20 cellular contexts compared by ENCODE assay signal in the genomic region with DNA sequence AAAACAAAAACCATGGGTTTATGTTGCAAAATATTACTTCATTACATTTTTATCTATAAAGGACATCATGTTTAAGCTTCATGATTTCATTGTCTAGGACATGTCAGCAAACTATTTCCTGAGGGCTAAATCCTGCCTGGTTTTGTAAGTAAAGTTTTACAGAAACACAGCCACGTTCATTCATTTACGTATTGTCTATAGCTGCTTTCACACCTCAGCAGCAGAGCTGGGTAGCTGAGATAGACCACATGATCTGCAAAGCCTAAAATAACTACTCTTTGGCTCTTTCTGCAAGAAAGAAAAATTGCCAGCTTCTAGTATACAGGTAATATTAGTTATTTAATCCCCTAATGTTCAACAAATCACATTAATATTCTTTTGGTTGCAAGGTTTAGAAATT. TPM values are rescaled to one million over a fixed set of nuclear protein-coding genes. Genes with fewer than 3 reads are reported as not detected.
A peak's percentile ranks its signal among the peaks of the same experiment; 100 is the strongest.
DNase-seq lines count a peak whose midpoint lies in the region; ATAC-seq and TF ChIP-seq lines count a peak whose summit lies in the region.
"Had no signal": no experiment of that assay in that cellular context is flagged by ENCODE, and none has a peak within 500 bp of the region (broad histone marks: within the 10 kb centered on the region; RNA-seq: fewer than 3 reads in every experiment).

No MANE protein-coding gene starts in this region.

- no peaks in the 10 kb centered on the region for H3K27me3 ChIP-seq in neural progenitor cell
- H3K27me3 ChIP-seq: BLaER1 had no signal

- H3K9ac ChIP-seq in neural progenitor cell, result no peak overlapping the region
- H3K9ac ChIP-seq: BLaER1 had no signal

- no peaks in the 10 kb centered on the region for H3K79me2 ChIP-seq in neural progenitor cell (ENCODE audit: low read depth)

- ATAC-seq in natural killer cell, result peak; percentile 65 to 92 (median 67)
- ATAC-seq in natural killer cell treated with Interleukin-12 subunit alpha and Interleukin-12 subunit beta and Interleukin-15 and Interleukin-18, amount 100 ng/mL, for 72 hours, result no peak
- peak; percentile 80 for ATAC-seq in effector memory CD8-positive, alpha-beta T cell (replicated peaks)
- ATAC-seq in activated CD4-positive, CD25-positive, alpha-beta regulatory T cell treated with anti-CD3 and anti-CD28 coated beads, Interleukin-2, amount 50 U/mL, for 24 hours, result no peak
- ATAC-seq: CD8-positive, alpha-beta T cell had no signal

- no peaks in the 10 kb centered on the region for H3K9me3 ChIP-seq in neural progenitor cell (ENCODE audit: low read depth)
- H3K9me3 ChIP-seq: BLaER1, Caco-2, HAP-1 had no signal

- H3K4me2 ChIP-seq in neural progenitor cell, result no peak overlapping the region
- H3K4me2 ChIP-seq: BLaER1 had no signal

- H3K4me1 Mint-ChIP-seq in natural killer cell (peaks cover 12 to 17% of the 10 kb centered on the region in 2 donors), neural progenitor cell (no peaks in the 10 kb centered on the region)
- peaks cover 0 to 16% of the 10 kb centered on the region in 2 donors for H3K4me1 Mint-ChIP-seq in natural killer cell treated with Interleukin-12 subunit alpha and Interleukin-12 subunit beta and Interleukin-15 and Interleukin-18, amount 100 ng/mL, for 72 hours (ENCODE audit: low read depth in 2 of 2)
- H3K4me1 Mint-ChIP-seq in effector memory CD8-positive, alpha-beta T cell (ENCODE audit: low read depth in 2 of 2), result peaks cover 10 to 30% of the 10 kb centered on the region in 2 donors

- H2AFZ ChIP-seq in neural progenitor cell (replicated peaks), result peak overlapping the region; percentile 58

- no peaks in the 10 kb centered on the region for H3K4me1 ChIP-seq in neural progenitor cell
- H3K4me1 ChIP-seq: Caco-2, HAP-1 had no signal

- H3K4me3 ChIP-seq in neural progenitor cell, result no peak overlapping the region
- H3K4me3 ChIP-seq in foreskin fibroblast (ENCODE audit: low read depth in 1 of 2, low read length in 2 of 2), result no peak overlapping the region
- H3K4me3 ChIP-seq: BLaER1, HAP-1 had no signal

- H3K36me3 Mint-ChIP-seq in natural killer cell (no peaks in the 10 kb centered on the region), neural progenitor cell (no peaks in the 10 kb centered on the region)
- no peaks in the 10 kb centered on the region for H3K36me3 Mint-ChIP-seq in natural killer cell treated with Interleukin-12 subunit alpha and Interleukin-12 subunit beta and Interleukin-15 and Interleukin-18, amount 100 ng/mL, for 72 hours
- H3K36me3 Mint-ChIP-seq in effector memory CD8-positive, alpha-beta T cell (ENCODE audit: insufficient read depth), result no peaks in the 10 kb centered on the region
- H3K36me3 Mint-ChIP-seq: CD4-positive, CD25-positive, alpha-beta regulatory T cell; CD8-positive, alpha-beta T cell had no signal

- no peaks in the 10 kb centered on the region for H3K9me3 Mint-ChIP-seq in natural killer cell
- H3K9me3 Mint-ChIP-seq in natural killer cell treated with Interleukin-12 subunit alpha and Interleukin-12 subunit beta and Interleukin-15 and Interleukin-18, amount 100 ng/mL, for 72 hours, result no peaks in the 10 kb centered on the region
- H3K9me3 Mint-ChIP-seq in effector memory CD8-positive, alpha-beta T cell, result no peaks in the 10 kb centered on the region
- H3K9me3 Mint-ChIP-seq in neural progenitor cell, result no peaks in the 10 kb centered on the region
- H3K9me3 Mint-ChIP-seq: CD4-positive, CD25-positive, alpha-beta regulatory T cell; CD8-positive, alpha-beta T cell; HFFc6 had no signal

- DNase-seq in natural killer cell (no peak), amniotic epithelial cell (ENCODE audit: low read depth) (peak; percentile 36), neural progenitor cell (ENCODE audit: low spot score) (no peak), foreskin fibroblast (no peak)
- no peak for DNase-seq in natural killer cell treated with Interleukin-12 subunit alpha and Interleukin-12 subunit beta and Interleukin-15 and Interleukin-18, amount 100 ng/mL, for 72 hours (ENCODE audit: low spot score)
- no peak for DNase-seq in effector memory CD8-positive, alpha-beta T cell
- no peak for DNase-seq in activated CD4-positive, alpha-beta T cell treated with anti-CD3 and anti-CD28 coated beads, Interleukin-2, amount 50 U/mL, for 4 hours
- DNase-seq: Caco-2; CD4-positive, CD25-positive, alpha-beta regulatory T cell; CD8-positive, alpha-beta T cell; DMS153; DND-41; GOT3; HFFc6 had no signal

- no peak overlapping the region for H3K27ac ChIP-seq in neural progenitor cell
- H3K27ac ChIP-seq: 22Rv1, BLaER1, C4-2B had no signal

- no peaks in the 10 kb centered on the region for H4K20me1 ChIP-seq in neural progenitor cell (ENCODE audit: low read depth)

- TF ChIP-seq CTCF in natural killer cell (IDR thresholded peaks at IDR 0.05) (no peak), neural progenitor cell (IDR thresholded peaks at IDR 0.05) (no peak), foreskin fibroblast (IDR thresholded peaks at IDR 0.05; ENCODE audit: low read depth, low read length) (no peak)

- no peak overlapping the region for H3K4me3 Mint-ChIP-seq in natural killer cell
- no peak overlapping the region for H3K4me3 Mint-ChIP-seq in natural killer cell treated with Interleukin-12 subunit alpha and Interleukin-12 subunit beta and Interleukin-15 and Interleukin-18, amount 100 ng/mL, for 72 hours
- peak overlapping the region in 1 of 2 donors; percentile 8 for H3K4me3 Mint-ChIP-seq in effector memory CD8-positive, alpha-beta T cell
- no peak overlapping the region for H3K4me3 Mint-ChIP-seq in neural progenitor cell
- H3K4me3 Mint-ChIP-seq: B cell; CD4-positive, CD25-positive, alpha-beta regulatory T cell; CD8-positive, alpha-beta T cell; HFFc6 had no signal

- intact Hi-C loops in natural killer cell (cut with micrococcal nuclease), result no loop called here

- H3K27me3 Mint-ChIP-seq in natural killer cell (ENCODE audit: low read depth in 2 of 2) (peaks cover 0 to 2% of the 10 kb centered on the region in 2 donors), neural progenitor cell (ENCODE audit: insufficient read depth, low read depth) (no peaks in the 10 kb centered on the region)
- no peaks in the 10 kb centered on the region for H3K27me3 Mint-ChIP-seq in natural killer cell treated with Interleukin-12 subunit alpha and Interleukin-12 subunit beta and Interleukin-15 and Interleukin-18, amount 100 ng/mL, for 72 hours
- no peaks in the 10 kb centered on the region for H3K27me3 Mint-ChIP-seq in effector memory CD8-positive, alpha-beta T cell
- H3K27me3 Mint-ChIP-seq: B cell had no signal

- no peaks in the 10 kb centered on the region for H3F3A ChIP-seq in neural progenitor cell (ENCODE audit: low read depth)

- peak overlapping the region in 1 of 2 donors; percentile 26 for H3K27ac Mint-ChIP-seq in natural killer cell
- H3K27ac Mint-ChIP-seq in natural killer cell treated with Interleukin-12 subunit alpha and Interleukin-12 subunit beta and Interleukin-15 and Interleukin-18, amount 100 ng/mL, for 72 hours, result no peak overlapping the region
- peak overlapping the region in 1 of 2 donors; percentile 74 for H3K27ac Mint-ChIP-seq in effector memory CD8-positive, alpha-beta T cell
- H3K27ac Mint-ChIP-seq in neural progenitor cell, result no peak overlapping the region
- H3K27ac Mint-ChIP-seq: B cell; CD8-positive, alpha-beta T cell; HFFc6 had no signal

- no peaks in the 10 kb centered on the region for H3K36me3 ChIP-seq in neural progenitor cell
- H3K36me3 ChIP-seq: BLaER1, HAP-1 had no signal

RNA-seq across cellular contexts. Expression of a gene that starts 12.7 kb away (rescaled TPM):
- total RNA-seq in natural killer cell (100 to 1,000 TPM; 311 to 423 (median 405) TPM), neural progenitor cell (ENCODE audit: low replicate concordance) (23.7 and 37.6 TPM in 2 replicates)
- total RNA-seq in natural killer cell treated with Interleukin-12 subunit alpha and Interleukin-12 subunit beta and Interleukin-15 and Interleukin-18, amount 100 ng/mL, for 72 hours, result 100 to 1,000 TPM; 149 to 152 TPM

Comparison
In these comparisons a context has a peak if more than half of its experiments do, and no peak if none do; other contexts are left out.
1. ATAC-seq: peak in natural killer cell (3 of 3) and effector memory CD8-positive, alpha-beta T cell (single experiment); none in natural killer cell treated with Interleukin-12 subunit alpha and Interleukin-12 subunit beta and Interleukin-15 and Interleukin-18, amount 100 ng/mL, for 72 hours (0 of 2) and activated CD4-positive, CD25-positive, alpha-beta regulatory T cell treated with anti-CD3 and anti-CD28 coated beads, Interleukin-2, amount 50 U/mL, for 24 hours (0 of 2).